ENCODE assay signal across 22 cellular contexts in the genomic region with DNA sequence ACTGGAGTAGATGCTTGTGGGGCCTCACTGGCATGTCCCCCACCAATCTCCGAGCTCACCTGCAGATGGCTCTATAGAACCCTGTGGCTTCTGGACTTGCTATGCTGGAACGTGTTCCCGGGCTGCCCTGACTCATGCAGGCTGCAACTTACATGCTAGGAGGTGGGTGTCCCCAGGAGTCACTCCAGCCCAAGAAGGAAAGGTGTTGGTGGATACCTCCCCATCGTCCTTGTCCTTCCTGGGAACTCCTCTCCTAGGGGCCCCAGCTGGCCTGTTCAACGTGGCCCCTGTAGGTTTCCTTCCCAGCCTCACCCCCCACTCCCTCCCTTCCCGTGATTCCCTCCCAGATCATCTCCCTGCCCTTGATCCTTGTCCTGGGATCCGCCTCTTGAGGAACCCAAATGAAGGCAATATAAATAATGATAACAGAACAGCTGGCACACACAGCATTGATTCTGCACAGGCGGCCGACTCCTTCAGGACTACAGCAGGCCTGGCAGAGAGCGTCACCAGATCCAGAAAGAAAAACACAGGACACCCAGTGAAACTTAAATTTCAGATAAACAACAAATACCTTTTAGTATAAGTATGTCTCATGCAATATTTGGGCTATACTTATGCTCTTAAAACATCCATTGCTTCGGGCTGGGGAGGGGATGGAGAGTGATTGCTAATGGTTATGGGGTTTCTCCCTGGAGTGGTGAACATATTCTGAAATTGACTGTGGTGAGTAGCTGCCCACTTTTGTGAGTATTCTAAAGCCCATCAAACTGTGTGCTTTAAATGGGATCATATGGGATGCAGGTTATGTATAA.
A peak's percentile ranks its signal among the peaks of the same experiment; 100 is the strongest.
DNase-seq lines count a peak whose midpoint lies in the region; ATAC-seq, FAIRE-seq and TF ChIP-seq lines count a peak whose summit lies in the region.
"Had no signal": no experiment of that assay in that cellular context is flagged by ENCODE, and none has a peak within 500 bp of the region (broad histone marks: within the 10 kb centered on the region; RNA-seq: fewer than 3 reads in every experiment).

No MANE protein-coding gene starts in this region.

- TF ChIP-seq EP300 in HepG2 (IDR thresholded peaks at IDR 0.05; ENCODE audit: low read depth in 2 of 2, low read length in 2 of 2), result no peak
- TF ChIP-seq EP300 in HepG2 (CRISPR knock-in tag; IDR thresholded peaks at IDR 0.05; ENCODE audit: borderline replicate concordance), result no peak
- TF ChIP-seq EP300 in transverse colon (IDR thresholded peaks at IDR 0.05; ENCODE audit: low read depth), result no peak

- TF ChIP-seq POLR2A in HepG2 (IDR thresholded peaks at IDR 0.05; ENCODE audit: insufficient read depth in 1 of 2, low read depth in 2 of 2, low read length in 2 of 2) (no peak), transverse colon (IDR thresholded peaks at IDR 0.05) (no peak), gastrocnemius medialis (IDR thresholded peaks at IDR 0.05) (no peak)

- WGBS in HepG2 (ENCODE audit: low lambda C conversion rate), result 62% methylated on average over 11 of the region's 11 CpGs
- 49 to 58% methylated on average over 5 to 11 of the region's 11 CpGs for WGBS in transverse colon (ENCODE audit: low coverage in 1 of 2), 2 donors

- POLR2A ChIA-PET in HepG2 (lab: Yijun Ruan, JAX), result interaction anchor here (1.5 kb wide), 1 partner anchor 221 kb away, joined by 3 read pairs; a partner anchor contains a TSS

- ATAC-seq in activated naive CD4-positive, alpha-beta T cell treated with anti-CD3 and anti-CD28 coated beads, Interleukin-2, amount 50 U/mL, for 72 hours, result no peak
- ATAC-seq in HepG2 (no peak), gastrocnemius medialis (no peak), HG02981 (IDR thresholded peaks at IDR 0.05; ENCODE audit: unreplicated experiment) (no peak)
- ATAC-seq: stimulated activated effector memory CD8-positive, alpha-beta T cell treated with anti-CD3 and anti-CD28 coated beads, Interleukin-12 subunit alpha, Interleukin-12 subunit beta, amount 100 ng/mL, for 72 hours had no signal

- no peaks in the 10 kb centered on the region for H3K36me3 Mint-ChIP-seq in activated naive CD4-positive, alpha-beta T cell treated with anti-CD3 and anti-CD28 coated beads, Interleukin-2, amount 50 U/mL, for 72 hours
- H3K36me3 Mint-ChIP-seq: stimulated activated effector memory CD8-positive, alpha-beta T cell treated with anti-CD3 and anti-CD28 coated beads, Interleukin-12 subunit alpha, Interleukin-12 subunit beta, amount 100 ng/mL, for 72 hours; type B pancreatic cell had no signal

- no TSS peak for BruUV-seq in HepG2 (replicated peaks; lab: Mats Ljungman, UMichigan)

- H4K20me1 ChIP-seq in HepG2 (ENCODE audit: insufficient read depth, low read length), result peaks cover 11% of the 10 kb centered on the region; the same call in 1 of the 2 replicates

- in situ Hi-C loops in HepG2 (cut with HindIII; ENCODE audit: extremely low pct_ligation_motif_present, low pct_unique_long_range_greater_than_20kb), result no loop called here
- in situ Hi-C loops in transverse colon (cut with MboI; ENCODE audit: low pct_ligation_motif_present in 1 of 4, low pct_unique_long_range_greater_than_20kb in 1 of 4, low sequenced_read_pairs in 3 of 4), result no loop called here
- in situ Hi-C loops in gastrocnemius medialis (cut with MboI; ENCODE audit: low sequenced_read_pairs in 4 of 4), result no loop called here

- H3K9me3 Mint-ChIP-seq in activated naive CD4-positive, alpha-beta T cell treated with anti-CD3 and anti-CD28 coated beads, Interleukin-2, amount 50 U/mL, for 72 hours, result peaks cover 0 to 4% of the 10 kb centered on the region in 2 donors
- H3K9me3 Mint-ChIP-seq: immature natural killer cell; stimulated activated effector memory CD8-positive, alpha-beta T cell treated with anti-CD3 and anti-CD28 coated beads, Interleukin-12 subunit alpha, Interleukin-12 subunit beta, amount 100 ng/mL, for 72 hours; type B pancreatic cell had no signal

- intact Hi-C loops in HepG2 (cut with micrococcal nuclease; ENCODE audit: unreplicated experiment), result loop anchor here (10.0 kb wide), 2 partner anchors 223 to 323 kb away; a partner anchor contains a TSS
- intact Hi-C loops in transverse colon (cut with DNase I; ENCODE audit: low total_unique reads), result loop anchor here (5.0 to 10.0 kb wide), 3 partner anchors 87 to 323 kb away; a partner anchor contains a TSS
- intact Hi-C loops in gastrocnemius medialis (cut with DNase I; ENCODE audit: low total_unique reads), result no loop called here

- CTCF ChIA-PET in HepG2 (lab: Yijun Ruan, JAX; ENCODE audit: low intra/inter-chr PET ratio, low total read pairs), result no interaction called here

- no peak for FAIRE-seq in HepG2 (lab: Jason Lieb, UNC)
- FAIRE-seq: endometrium, G401.6, GM12891 had no signal

- H3K36me3 ChIP-seq in HepG2 (replicated peaks in 1 of 2; ENCODE audit: control insufficient read depth in 1 of 2, insufficient read depth in 2 of 2, low read length in 2 of 2) (no peaks in the 10 kb centered on the region), transverse colon (no peaks in the 10 kb centered on the region), gastrocnemius medialis (no peaks in the 10 kb centered on the region)

- no peak overlapping the region for H2AFZ ChIP-seq in HepG2 (ENCODE audit: low read length)

- H3K4me3 ChIP-seq in choroid plexus epithelial cell (ENCODE audit: low read depth, low read length) (no peak overlapping the region), HepG2 (replicated peaks in 1 of 3; ENCODE audit: insufficient read depth in 1 of 3, low read depth in 2 of 3, low read length in 3 of 3) (no peak overlapping the region), transverse colon (no peak overlapping the region), gastrocnemius medialis (no peak overlapping the region)
- H3K4me3 ChIP-seq: skin epidermis had no signal

- no peaks in the 10 kb centered on the region for H3K79me2 ChIP-seq in HepG2 (ENCODE audit: insufficient read depth, low read length)

- TF ChIP-seq RAD21 in HepG2 (CRISPR knock-in tag; IDR thresholded peaks at IDR 0.05), result no peak

- H3K4me2 ChIP-seq in HepG2 (ENCODE audit: low read depth, low read length), result no peak overlapping the region

- H3K9ac ChIP-seq in HepG2 (ENCODE audit: insufficient read depth, low read depth, low read length), result no peak overlapping the region
- H3K9ac ChIP-seq: SK-N-SH had no signal

- DNase-seq in activated naive CD4-positive, alpha-beta T cell treated with anti-CD3 and anti-CD28 coated beads, Interleukin-2, amount 50 U/mL, for 72 hours (ENCODE audit: low spot score in 2 of 2), result peak; percentile 0 to 44
- DNase-seq in activated naive CD4-positive, alpha-beta T cell treated with Interleukin-2 at 50 U/mL for 16 hours, result no peak
- peak; percentile 28 for DNase-seq in choroid plexus epithelial cell (ENCODE audit: low read depth)
- DNase-seq in HepG2 (ENCODE audit: low spot score), result no peak
- DNase-seq in transverse colon, result no peak
- DNase-seq in gastrocnemius medialis, result no peak
- no peak for DNase-seq in stimulated activated naive CD4-positive, alpha-beta T cell (lab: John Stamatoyannopoulos, UW)
- DNase-seq: activated CD4-positive, alpha-beta T cell treated with anti-CD3 and anti-CD28 coated beads, Interleukin-2, amount 50 U/mL, for 48 hours; HCEC 1CT; immature natural killer cell; midbrain; NCI-H1694; NCI-H510A treated with DMSO at 0.1 percent for 48 hours; occipital lobe; SK-N-SH had no signal

- H3K27ac Mint-ChIP-seq in activated naive CD4-positive, alpha-beta T cell treated with anti-CD3 and anti-CD28 coated beads, Interleukin-2, amount 50 U/mL, for 72 hours, result peak overlapping the region in 1 of 2 donors; percentile 55
- H3K27ac Mint-ChIP-seq: immature natural killer cell; stimulated activated effector memory CD8-positive, alpha-beta T cell treated with anti-CD3 and anti-CD28 coated beads, Interleukin-12 subunit alpha, Interleukin-12 subunit beta, amount 100 ng/mL, for 72 hours had no signal

- TF ChIP-seq CTCF in choroid plexus epithelial cell (conservative IDR thresholded peaks at IDR 0.05; ENCODE audit: low read depth, low read length) (peak; percentile 17), HepG2 (CRISPR knock-in tag; IDR thresholded peaks at IDR 0.05) (no peak), transverse colon (IDR thresholded peaks at IDR 0.05) (no peak), gastrocnemius medialis (IDR thresholded peaks at IDR 0.05 in 4 of 5, conservative IDR thresholded peaks at IDR 0.05 in 1 of 5) (no peak)

- H3K27me3 ChIP-seq in HepG2 (ENCODE audit: control insufficient read depth in 1 of 2, insufficient read depth in 2 of 2, low read length in 2 of 2) (peaks cover 9 to 26% of the 10 kb centered on the region in 2 experiments; a peak in 4 of 5 replicates), transverse colon (no peaks in the 10 kb centered on the region), gastrocnemius medialis (no peaks in the 10 kb centered on the region)

- H3K9me3 ChIP-seq in HepG2 (ENCODE audit: low read length) (no peaks in the 10 kb centered on the region), transverse colon (no peaks in the 10 kb centered on the region), gastrocnemius medialis (no peaks in the 10 kb centered on the region)
- H3K9me3 ChIP-seq: SK-N-SH had no signal

- peaks cover 40% of the 10 kb centered on the region for H3K4me1 ChIP-seq in HepG2 (ENCODE audit: insufficient read depth, low read length)
- peaks cover 25 to 53% (median 37%) of the 10 kb centered on the region in 4 donors for H3K4me1 ChIP-seq in transverse colon
- peaks cover 5 to 15% of the 10 kb centered on the region in 2 donors for H3K4me1 ChIP-seq in gastrocnemius medialis

- no peak overlapping the region for H3K27ac ChIP-seq in HepG2 (ENCODE audit: extremely low read length, insufficient read depth, low read length)
- peak overlapping the region; percentile 36 to 83 (median 54) for H3K27ac ChIP-seq in transverse colon
- H3K27ac ChIP-seq in gastrocnemius medialis, result no peak overlapping the region

TF ChIP-seq in HepG2, 621 proteins besides CTCF, POLR2A, EP300 and RAD21:
- TF ChIP-seq ZNF121 (CRISPR knock-in tag; IDR thresholded peaks at IDR 0.05), result 0 out of 2 replicates have a peak, but pooled peaks have one; percentile 45
- TF ChIP-seq SOX6 (IDR thresholded peaks at IDR 0.05), result no peak
- TF ChIP-seq SOX6 (CRISPR knock-in tag; IDR thresholded peaks at IDR 0.05), result no peak

Comparison
In these comparisons a context has a peak if more than half of its experiments do, and no peak if none do; other contexts are left out.
1. DNase-seq: peak in activated naive CD4-positive, alpha-beta T cell treated with anti-CD3 and anti-CD28 coated beads, Interleukin-2, amount 50 U/mL, for 72 hours (2 of 2) and choroid plexus epithelial cell (single experiment); none in activated naive CD4-positive, alpha-beta T cell treated with Interleukin-2 at 50 U/mL for 16 hours (single experiment), HepG2 (single experiment), transverse colon (single experiment), gastrocnemius medialis (0 of 2) and stimulated activated naive CD4-positive, alpha-beta T cell (0 of 6).
2. H3K27ac ChIP-seq: peak in transverse colon (4 of 4); none in HepG2 (single experiment) and gastrocnemius medialis (0 of 4).